ENCODE assay signal across 1 cellular context in the genomic region with DNA sequence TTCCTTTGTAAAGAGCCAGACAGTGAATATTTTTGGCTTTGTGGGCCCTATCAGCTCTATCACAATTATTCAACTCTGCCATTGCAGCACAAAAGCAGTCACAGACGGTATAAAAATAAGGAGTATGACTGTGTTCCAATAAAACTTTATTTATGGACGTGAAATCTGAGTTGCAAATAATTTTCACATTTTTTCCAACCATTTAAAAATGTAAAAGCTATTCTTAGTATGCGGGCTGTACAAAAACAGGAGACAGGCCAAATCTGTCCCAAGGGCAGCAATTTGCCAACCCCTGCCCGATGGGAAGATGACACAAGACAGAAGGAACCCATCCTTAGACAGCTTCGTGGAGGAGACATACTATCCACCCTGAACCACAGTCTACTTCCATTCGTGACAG.
TF ChIP-seq lines count a peak whose summit lies in the region.

No MANE protein-coding gene starts in this region.

TF ChIP-seq in IMR-90, 13 proteins besides CTCF, POLR2A, EP300 and RAD21 (continued from another document):
- TF ChIP-seq ELK1 (IDR thresholded peaks at IDR 0.05; ENCODE audit: borderline replicate concordance, low read depth, low read length) (no peak), SMC3 (IDR thresholded peaks at IDR 0.05; ENCODE audit: low read depth, low read length) (no peak), CHD1 (IDR thresholded peaks at IDR 0.05; ENCODE audit: low read depth, low read length) (no peak), NFE2L2 (IDR thresholded peaks at IDR 0.05; ENCODE audit: low read depth, low read length) (no peak), MXI1 (IDR thresholded peaks at IDR 0.05; ENCODE audit: borderline replicate concordance, low read depth, low read length) (no peak), RCOR1 (IDR thresholded peaks at IDR 0.05; ENCODE audit: insufficient replicate concordance, low read length) (no peak), FOS (IDR thresholded peaks at IDR 0.05; ENCODE audit: low read depth, low read length) (no peak), RFX5 (IDR thresholded peaks at IDR 0.05; ENCODE audit: low read depth, low read length) (no peak), MAZ (IDR thresholded peaks at IDR 0.05; ENCODE audit: borderline replicate concordance, low read depth, low read length) (no peak), CEBPB (IDR thresholded peaks at IDR 0.05; ENCODE audit: low read depth, low read length) (no peak), BHLHE40 (IDR thresholded peaks at IDR 0.05; ENCODE audit: low read depth, low read length) (no peak)
- TF ChIP-seq, protein P1, sequence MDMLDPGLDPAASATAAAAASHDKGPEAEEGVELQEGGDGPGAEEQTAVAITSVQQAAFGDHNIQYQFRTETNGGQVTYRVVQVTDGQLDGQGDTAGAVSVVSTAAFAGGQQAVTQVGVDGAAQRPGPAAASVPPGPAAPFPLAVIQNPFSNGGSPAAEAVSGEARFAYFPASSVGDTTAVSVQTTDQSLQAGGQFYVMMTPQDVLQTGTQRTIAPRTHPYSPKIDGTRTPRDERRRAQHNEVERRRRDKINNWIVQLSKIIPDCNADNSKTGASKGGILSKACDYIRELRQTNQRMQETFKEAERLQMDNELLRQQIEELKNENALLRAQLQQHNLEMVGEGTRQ (IDR thresholded peaks at IDR 0.05; ENCODE audit: low read depth, low read length): no peak
